ENCODE assay signal across 15 cellular contexts in the genomic region with DNA sequence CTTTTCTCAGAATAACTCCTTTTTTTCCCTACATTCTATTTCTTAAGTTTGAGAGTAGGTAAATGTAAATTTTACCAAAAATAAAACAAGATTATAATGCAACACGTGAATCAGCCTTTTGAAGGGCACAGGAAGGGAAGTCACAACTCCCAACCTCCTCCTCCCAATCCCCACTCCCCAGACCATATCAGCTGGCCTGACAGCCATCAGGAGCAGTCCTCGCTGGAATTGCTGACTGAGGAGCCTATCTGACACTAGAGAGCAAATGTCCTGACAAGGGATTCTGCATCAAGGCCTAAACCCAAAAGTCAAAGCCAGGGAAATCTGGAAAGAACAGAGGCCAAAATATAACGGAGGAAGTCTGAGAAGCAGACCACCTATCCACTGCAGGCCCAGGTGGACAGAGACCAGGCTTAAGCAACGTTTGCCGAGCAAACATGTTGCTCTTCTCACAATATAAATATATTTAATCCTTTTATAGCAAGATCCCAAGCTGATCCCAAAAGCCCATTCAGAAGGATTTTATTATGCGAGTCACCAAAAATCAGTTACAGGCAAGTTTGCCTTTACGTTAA. TPM values are rescaled to one million over a fixed set of nuclear protein-coding genes. Genes with fewer than 3 reads are reported as not detected.
DNase-seq lines count a peak whose midpoint lies in the region; ATAC-seq and TF ChIP-seq lines count a peak whose summit lies in the region.
"Had no signal": no experiment of that assay in that cellular context is flagged by ENCODE, and none has a peak within 500 bp of the region (broad histone marks: within the 10 kb centered on the region; RNA-seq: fewer than 3 reads in every experiment).

No MANE protein-coding gene starts in this region.

- no peak for ATAC-seq in HG03045 (IDR thresholded peaks at IDR 0.05; ENCODE audit: unreplicated experiment)
- ATAC-seq in GM21367 (IDR thresholded peaks at IDR 0.05; ENCODE audit: unreplicated experiment), result no peak
- ATAC-seq: pancreas had no signal

- H3K27ac ChIP-seq in Karpas-422 (ENCODE audit: low read length), result no peak overlapping the region
- H3K27ac ChIP-seq in neural cell (ENCODE audit: low read length), result no peak overlapping the region
- no peak overlapping the region for H3K27ac ChIP-seq in brain microvascular endothelial cell
- H3K27ac ChIP-seq: pancreas, suprapubic skin had no signal

- no peaks in the 10 kb centered on the region for H3F3A ChIP-seq in neural cell (ENCODE audit: insufficient read depth, low read length, poor library complexity, severe bottlenecking)

- H3K9me2 ChIP-seq in Karpas-422 (replicated peaks; ENCODE audit: insufficient read depth, low read length) (no peaks in the 10 kb centered on the region), neural cell (ENCODE audit: insufficient read depth, low read length) (no peaks in the 10 kb centered on the region)

- peak overlapping the region; percentile 64 for H3K4me2 ChIP-seq in Karpas-422 (ENCODE audit: low read depth, low read length, poor library complexity, severe bottlenecking)
- peak overlapping the region; percentile 87 for H3K4me2 ChIP-seq in neural cell (ENCODE audit: low read length)

- H2AFZ ChIP-seq in Karpas-422 (ENCODE audit: low read length) (no peak overlapping the region), neural cell (ENCODE audit: low read depth, low read length) (no peak overlapping the region)

- TF ChIP-seq EP300 in neural cell (conservative IDR thresholded peaks at IDR 0.05; ENCODE audit: poor library complexity, severe bottlenecking), result no peak

- DNase-seq in Karpas-422 (no peak), epithelial cell of proximal tubule (ENCODE audit: low read depth) (no peak), GM20000 (ENCODE audit: low spot score) (no peak), brain microvascular endothelial cell (no peak)
- DNase-seq: activated naive CD4-positive, alpha-beta T cell; effector CD4-positive, alpha-beta T cell; MV-4-11; NCI-H2081 treated with DMSO at 0.1 percent for 48 hours; pancreas; SHP77 treated with DMSO at 0.1 percent for 48 hours had no signal

- H3K4me3 ChIP-seq in Karpas-422 (ENCODE audit: low read length), result no peak overlapping the region
- peak overlapping the region; percentile 1 for H3K4me3 ChIP-seq in epithelial cell of proximal tubule (ENCODE audit: low read depth, low read length)
- H3K4me3 ChIP-seq in neural cell (ENCODE audit: low read length), result peak overlapping the region; percentile 97
- no peak overlapping the region for H3K4me3 ChIP-seq in brain microvascular endothelial cell (ENCODE audit: low read depth, low read length)
- H3K4me3 ChIP-seq: pancreas had no signal

- H4K20me1 ChIP-seq in Karpas-422 (ENCODE audit: insufficient read depth, low read depth, low read length) (peaks cover 44% of the 10 kb centered on the region), neural cell (ENCODE audit: insufficient read depth) (no peaks in the 10 kb centered on the region)

- peaks cover 11% of the 10 kb centered on the region for H3K4me1 ChIP-seq in ES-I3 (ENCODE audit: insufficient read depth, low read length)
- H3K4me1 ChIP-seq in Karpas-422 (ENCODE audit: low read length), result peaks cover 37% of the 10 kb centered on the region

- H3K9ac ChIP-seq in ES-I3 (ENCODE audit: low read depth, low read length) (peak overlapping the region; percentile 55; the same call in 1 of the 2 replicates), Karpas-422 (ENCODE audit: low read length) (no peak overlapping the region), neural cell (ENCODE audit: low read length) (peak overlapping the region; percentile 95)

- no peak for TF ChIP-seq RAD21 in neural cell (conservative IDR thresholded peaks at IDR 0.05)

- in situ Hi-C loops in brain microvascular endothelial cell (cut with HindIII; ENCODE audit: low pct_ligation_motif_present, low sequenced_read_pairs), result no loop called here

- H3K36me3 ChIP-seq in ES-I3 (ENCODE audit: insufficient read depth, low read length) (no peaks in the 10 kb centered on the region), Karpas-422 (ENCODE audit: insufficient read depth, low read length) (no peaks in the 10 kb centered on the region), neural cell (ENCODE audit: insufficient read depth, low read length) (no peaks in the 10 kb centered on the region), brain microvascular endothelial cell (replicated peaks) (no peaks in the 10 kb centered on the region)
- H3K36me3 ChIP-seq: pancreas, suprapubic skin had no signal

- TF ChIP-seq CTCF in epithelial cell of proximal tubule (conservative IDR thresholded peaks at IDR 0.05; ENCODE audit: low read depth, low read length) (no peak), neural cell (IDR thresholded peaks at IDR 0.05; ENCODE audit: poor library complexity, severe bottlenecking) (no peak), GM20000 (IDR thresholded peaks at IDR 0.05; ENCODE audit: extremely low read depth, missing control alignments) (no peak), brain microvascular endothelial cell (IDR thresholded peaks at IDR 0.05; ENCODE audit: low read depth, low read length, missing control alignments) (no peak)

- H3K79me2 ChIP-seq in Karpas-422 (ENCODE audit: low read length) (no peaks in the 10 kb centered on the region), neural cell (replicated peaks; ENCODE audit: insufficient read depth, low read length) (peaks cover 20% of the 10 kb centered on the region)

- H3K9me3 ChIP-seq in ES-I3 (ENCODE audit: control insufficient read depth, insufficient read depth, low read length), result no peaks in the 10 kb centered on the region
- no peaks in the 10 kb centered on the region for H3K9me3 ChIP-seq in Karpas-422 (ENCODE audit: low read length)
- no peaks in the 10 kb centered on the region for H3K9me3 ChIP-seq in neural cell (ENCODE audit: low read length)
- H3K9me3 ChIP-seq: pancreas, suprapubic skin had no signal

- H3K27me3 ChIP-seq in Karpas-422 (ENCODE audit: low read length) (no peaks in the 10 kb centered on the region), neural cell (ENCODE audit: insufficient read depth, low read depth, low read length) (no peaks in the 10 kb centered on the region), brain microvascular endothelial cell (replicated peaks) (peaks cover 36% of the 10 kb centered on the region)
- H3K27me3 ChIP-seq: pancreas, suprapubic skin had no signal

TF ChIP-seq in neural cell, 6 proteins besides CTCF, POLR2A, EP300 and RAD21:
- TF ChIP-seq POLR2AphosphoS5 (IDR thresholded peaks at IDR 0.05) (no peak), MXI1 (conservative IDR thresholded peaks at IDR 0.05; ENCODE audit: poor library complexity, severe bottlenecking) (peak; percentile 13)

RNA-seq across cellular contexts. Expression of gene RRAGD, which starts 2.5 kb away (rescaled TPM):
- 0.41 and 0.65 TPM in 2 replicates for total RNA-seq in Karpas-422 (2014; rRNA removed; shearing (Covaris generic); ENCODE audit: low replicate concordance)
- total RNA-seq in epithelial cell of proximal tubule, result 10.8 and 12.7 TPM in 2 replicates
- polyA plus RNA-seq in neural cell, result 32.2 and 34.1 TPM in 2 replicates
- 79.6 and 83.0 TPM in 2 replicates for polyA minus RNA-seq in neural cell

RNA-seq across cellular contexts. Expression of gene ANKRD6, which starts 23.4 kb away (rescaled TPM):
- total RNA-seq in Karpas-422 (2014; rRNA removed; shearing (Covaris generic); ENCODE audit: low replicate concordance), result not detected in 2 replicates
- total RNA-seq in epithelial cell of proximal tubule, result 4.4 and 6.2 TPM in 2 replicates
- 43.5 and 57.1 TPM in 2 replicates for polyA plus RNA-seq in neural cell
- polyA minus RNA-seq in neural cell, result 65.0 and 73.4 TPM in 2 replicates

RNA-seq across cellular contexts. Expression of gene UBE2J1, which starts 57.0 kb away (rescaled TPM):
- 30.4 and 48.0 TPM in 2 replicates for total RNA-seq in Karpas-422 (2014; rRNA removed; shearing (Covaris generic); ENCODE audit: low replicate concordance)
- 47.2 and 58.5 TPM in 2 replicates for total RNA-seq in epithelial cell of proximal tubule
- 44.9 and 47.2 TPM in 2 replicates for polyA plus RNA-seq in neural cell
- 50.6 and 53.5 TPM in 2 replicates for polyA minus RNA-seq in neural cell

Comparison
In these comparisons a context has a peak if more than half of its experiments do, and no peak if none do; other contexts are left out.
1. H3K4me3 ChIP-seq: peak in epithelial cell of proximal tubule (single experiment) and neural cell (single experiment); none in Karpas-422 (single experiment) and brain microvascular endothelial cell (single experiment).